Comparison of ENCODE assay signal across 12 cellular contexts in genomic region chr10:13439313-13439712, GRCh38.
A peak's percentile ranks its signal among the peaks of the same experiment; 100 is the strongest.
DNase-seq lines count a peak whose midpoint lies in the region; ATAC-seq, FAIRE-seq and TF ChIP-seq lines count a peak whose summit lies in the region.
"Had no signal": no experiment of that assay in that cellular context is flagged by ENCODE, and none has a peak within 500 bp of the region (broad histone marks: within the 10 kb centered on the region; RNA-seq: fewer than 3 reads in every experiment).

No MANE protein-coding gene starts in this region.

- peaks cover 10% of the 10 kb centered on the region for H3K4me1 ChIP-seq in astrocyte (ENCODE audit: insufficient read depth, low read length)
- H3K4me1 ChIP-seq in mesenchymal stem cell (ENCODE audit: control insufficient read depth, insufficient read depth, low read depth, low read length) = peaks cover 10% of the 10 kb centered on the region
- H3K4me1 ChIP-seq in suprapubic skin = peaks cover 17% of the 10 kb centered on the region

- no peak overlapping the region for H4K8ac ChIP-seq in mesenchymal stem cell (ENCODE audit: low read length)

- H3K23ac ChIP-seq in mesenchymal stem cell (ENCODE audit: low read length in 2 of 2) = no peak overlapping the region

- H3K4me3 Mint-ChIP-seq in activated naive CD8-positive, alpha-beta T cell = peak overlapping the region; percentile 71
- H3K4me3 Mint-ChIP-seq in activated naive CD8-positive, alpha-beta T cell treated with anti-CD3 and anti-CD28 coated beads for 36 hours = no peak overlapping the region
- H3K4me3 Mint-ChIP-seq in astrocyte (ENCODE audit: unreplicated experiment) = no peak overlapping the region

- H3K27me3 ChIP-seq in astrocyte (ENCODE audit: insufficient read depth, low read length) (peaks cover 32% of the 10 kb centered on the region), mesenchymal stem cell (ENCODE audit: control insufficient read depth in 1 of 2, insufficient read depth in 1 of 2, low read length in 2 of 2) (peaks cover 34 to 59% of the 10 kb centered on the region in 2 experiments), suprapubic skin (peaks cover 18% of the 10 kb centered on the region)

- no peaks in the 10 kb centered on the region for H4K20me1 ChIP-seq in astrocyte (ENCODE audit: insufficient read depth, low read length)

- no peak overlapping the region for H2BK15ac ChIP-seq in mesenchymal stem cell (ENCODE audit: low read depth, poor library complexity, severe bottlenecking)

- H3K9ac ChIP-seq in astrocyte (ENCODE audit: low read length) = no peak overlapping the region
- H3K9ac ChIP-seq in mesenchymal stem cell (ENCODE audit: low read length) = no peak overlapping the region

- no peak for FAIRE-seq in astrocyte (lab: Jason Lieb, UNC)

- no peak overlapping the region for H2BK120ac ChIP-seq in mesenchymal stem cell (ENCODE audit: low read depth, low read length)

- H3K9me3 ChIP-seq in astrocyte (ENCODE audit: insufficient read depth, low read depth, low read length) (no peaks in the 10 kb centered on the region), mesenchymal stem cell (ENCODE audit: control insufficient read depth, low read length) (no peaks in the 10 kb centered on the region), suprapubic skin (no peaks in the 10 kb centered on the region)

- H2BK5ac ChIP-seq in mesenchymal stem cell (ENCODE audit: low read depth, low read length, poor library complexity, severe bottlenecking) = no peak overlapping the region

- 69% methylated on average over 4 of the region's 6 CpGs for WGBS in mesenchymal stem cell
- WGBS in suprapubic skin = 37% methylated on average over 6 of the region's 6 CpGs

- H2BK12ac ChIP-seq in mesenchymal stem cell (ENCODE audit: low read length in 2 of 2) = no peak overlapping the region

- no peak for ATAC-seq in GM19324 (IDR thresholded peaks at IDR 0.05; ENCODE audit: low FRiP score, unreplicated experiment)

- H3K4me3 ChIP-seq in astrocyte (ENCODE audit: insufficient read depth, low read depth, low read length) (no peak overlapping the region), mesenchymal stem cell (ENCODE audit: insufficient read depth in 1 of 2, low read depth in 1 of 2, low read length in 2 of 2) (peak overlapping the region in 1 of 2 experiments; percentile 74), suprapubic skin (peak overlapping the region; percentile 48)

- H3K27ac ChIP-seq in astrocyte (ENCODE audit: low read depth, low read length) (no peak overlapping the region), mesenchymal stem cell (ENCODE audit: low read length, poor library complexity, severe bottlenecking) (no peak overlapping the region), suprapubic skin (no peak overlapping the region)
- H3K27ac ChIP-seq: RWPE1 had no signal

- no peak for TF ChIP-seq EP300 in suprapubic skin (IDR thresholded peaks at IDR 0.05)

- H3K4me2 ChIP-seq in astrocyte (ENCODE audit: low read length) (peak overlapping the region; percentile 82), mesenchymal stem cell (ENCODE audit: low read length, poor library complexity, severe bottlenecking) (peak overlapping the region; percentile 2)

- H3K18ac ChIP-seq in mesenchymal stem cell (ENCODE audit: low read depth in 1 of 2, low read length in 2 of 2) = no peak overlapping the region

- peaks cover 40% of the 10 kb centered on the region for H3K27me3 Mint-ChIP-seq in activated naive CD8-positive, alpha-beta T cell
- H3K27me3 Mint-ChIP-seq in activated naive CD8-positive, alpha-beta T cell treated with anti-CD3 and anti-CD28 coated beads for 36 hours = peaks cover 59% of the 10 kb centered on the region
- H3K27me3 Mint-ChIP-seq in astrocyte (ENCODE audit: low read depth, unreplicated experiment) = peaks cover 31% of the 10 kb centered on the region

- H2AFZ ChIP-seq in astrocyte (ENCODE audit: low read depth, low read length) (peak overlapping the region; percentile 58), mesenchymal stem cell (ENCODE audit: low read depth, low read length) (no peak overlapping the region)

- no peak for DNase-seq in activated naive CD8-positive, alpha-beta T cell treated with anti-CD3 and anti-CD28 coated beads for 36 hours
- DNase-seq in astrocyte (ENCODE audit: low read depth) = peak; percentile 19
- DNase-seq in mesenchymal stem cell = no peak
- no peak for DNase-seq in suprapubic skin (ENCODE audit: low spot score in 2 of 2)
- no peak for DNase-seq in activated CD4-positive, CD25-positive, alpha-beta regulatory T cell treated with anti-CD3 and anti-CD28 coated beads, Interleukin-2, amount 50 U/mL, for 72 hours
- no peak for DNase-seq in activated CD8-positive, alpha-beta memory T cell treated with anti-CD3 and anti-CD28 coated beads, Interleukin-2, amount 50 U/mL, for 48 hours
- DNase-seq: activated naive CD4-positive, alpha-beta T cell treated with anti-CD3 and anti-CD28 coated beads, Interleukin-2, amount 10 ng/mL, durations not matched to agents 7 days and 5 days; Karpas-422 had no signal

- H3K36me3 Mint-ChIP-seq in activated naive CD8-positive, alpha-beta T cell = no peaks in the 10 kb centered on the region
- no peaks in the 10 kb centered on the region for H3K36me3 Mint-ChIP-seq in activated naive CD8-positive, alpha-beta T cell treated with anti-CD3 and anti-CD28 coated beads for 36 hours
- peaks cover 5% of the 10 kb centered on the region for H3K36me3 Mint-ChIP-seq in astrocyte (ENCODE audit: low read depth, unreplicated experiment)
- H3K36me3 Mint-ChIP-seq: activated naive CD4-positive, alpha-beta T cell treated with anti-CD3 and anti-CD28 coated beads, Interleukin-2, amount 10 ng/mL, durations not matched to agents 7 days and 5 days; stimulated activated memory B cell treated with anti-CD40 and anti-IgM and Interleukin-4, amounts not matched to agents 10 μg/mL and 1 μg/mL and 100 μg/mL, for 72 hours had no signal

- no peak overlapping the region for H3K14ac ChIP-seq in mesenchymal stem cell (ENCODE audit: low read length in 2 of 2)

- TF ChIP-seq POLR2A in suprapubic skin (IDR thresholded peaks at IDR 0.05) = no peak

- no peak overlapping the region for H4K91ac ChIP-seq in mesenchymal stem cell (ENCODE audit: low read length)

- TF ChIP-seq CTCF in astrocyte (IDR thresholded peaks at IDR 0.05; ENCODE audit: insufficient read depth, low read depth, low read length) (no peak), suprapubic skin (IDR thresholded peaks at IDR 0.05) (no peak)

- no peaks in the 10 kb centered on the region for H3K9me3 Mint-ChIP-seq in activated naive CD8-positive, alpha-beta T cell (ENCODE audit: low read depth)
- H3K9me3 Mint-ChIP-seq in activated naive CD8-positive, alpha-beta T cell treated with anti-CD3 and anti-CD28 coated beads for 36 hours = no peaks in the 10 kb centered on the region
- H3K9me3 Mint-ChIP-seq in astrocyte (ENCODE audit: unreplicated experiment) = no peaks in the 10 kb centered on the region
- H3K9me3 Mint-ChIP-seq: activated naive CD4-positive, alpha-beta T cell treated with anti-CD3 and anti-CD28 coated beads, Interleukin-2, amount 10 ng/mL, durations not matched to agents 7 days and 5 days; stimulated activated memory B cell treated with anti-CD40 and anti-IgM and Interleukin-4, amounts not matched to agents 10 μg/mL and 1 μg/mL and 100 μg/mL, for 72 hours had no signal

- no peak overlapping the region for H3K27ac Mint-ChIP-seq in activated naive CD8-positive, alpha-beta T cell
- H3K27ac Mint-ChIP-seq in activated naive CD8-positive, alpha-beta T cell treated with anti-CD3 and anti-CD28 coated beads for 36 hours = no peak overlapping the region
- no peak overlapping the region for H3K27ac Mint-ChIP-seq in astrocyte (ENCODE audit: unreplicated experiment)
- H3K27ac Mint-ChIP-seq: activated naive CD4-positive, alpha-beta T cell treated with anti-CD3 and anti-CD28 coated beads, Interleukin-2, amount 10 ng/mL, durations not matched to agents 7 days and 5 days; stimulated activated memory B cell treated with anti-CD40 and anti-IgM and Interleukin-4, amounts not matched to agents 10 μg/mL and 1 μg/mL and 100 μg/mL, for 72 hours had no signal

- no peaks in the 10 kb centered on the region for H3K79me1 ChIP-seq in mesenchymal stem cell (replicated peaks; ENCODE audit: low read length, poor library complexity, severe bottlenecking)

- no peak overlapping the region for H3K4ac ChIP-seq in mesenchymal stem cell (ENCODE audit: low read depth in 1 of 2, low read length in 2 of 2)

- no peak overlapping the region for H2AK5ac ChIP-seq in mesenchymal stem cell (ENCODE audit: low read length, severe bottlenecking)

- H3K79me2 ChIP-seq in astrocyte (ENCODE audit: insufficient read depth, low read length) = no peaks in the 10 kb centered on the region

- H3K36me3 ChIP-seq in astrocyte (ENCODE audit: insufficient read depth, low read length) (no peaks in the 10 kb centered on the region), mesenchymal stem cell (ENCODE audit: control insufficient read depth in 1 of 2, insufficient read depth in 2 of 2, low read depth in 1 of 2, low read length in 2 of 2) (no peaks in the 10 kb centered on the region), suprapubic skin (no peaks in the 10 kb centered on the region)

- H3K4me1 Mint-ChIP-seq in activated naive CD8-positive, alpha-beta T cell (ENCODE audit: low read depth) = peaks cover 13% of the 10 kb centered on the region
- H3K4me1 Mint-ChIP-seq in activated naive CD8-positive, alpha-beta T cell treated with anti-CD3 and anti-CD28 coated beads for 36 hours = peaks cover 7% of the 10 kb centered on the region
- peaks cover 3% of the 10 kb centered on the region for H3K4me1 Mint-ChIP-seq in astrocyte (ENCODE audit: low read depth, unreplicated experiment)
